In the genomic region with DNA sequence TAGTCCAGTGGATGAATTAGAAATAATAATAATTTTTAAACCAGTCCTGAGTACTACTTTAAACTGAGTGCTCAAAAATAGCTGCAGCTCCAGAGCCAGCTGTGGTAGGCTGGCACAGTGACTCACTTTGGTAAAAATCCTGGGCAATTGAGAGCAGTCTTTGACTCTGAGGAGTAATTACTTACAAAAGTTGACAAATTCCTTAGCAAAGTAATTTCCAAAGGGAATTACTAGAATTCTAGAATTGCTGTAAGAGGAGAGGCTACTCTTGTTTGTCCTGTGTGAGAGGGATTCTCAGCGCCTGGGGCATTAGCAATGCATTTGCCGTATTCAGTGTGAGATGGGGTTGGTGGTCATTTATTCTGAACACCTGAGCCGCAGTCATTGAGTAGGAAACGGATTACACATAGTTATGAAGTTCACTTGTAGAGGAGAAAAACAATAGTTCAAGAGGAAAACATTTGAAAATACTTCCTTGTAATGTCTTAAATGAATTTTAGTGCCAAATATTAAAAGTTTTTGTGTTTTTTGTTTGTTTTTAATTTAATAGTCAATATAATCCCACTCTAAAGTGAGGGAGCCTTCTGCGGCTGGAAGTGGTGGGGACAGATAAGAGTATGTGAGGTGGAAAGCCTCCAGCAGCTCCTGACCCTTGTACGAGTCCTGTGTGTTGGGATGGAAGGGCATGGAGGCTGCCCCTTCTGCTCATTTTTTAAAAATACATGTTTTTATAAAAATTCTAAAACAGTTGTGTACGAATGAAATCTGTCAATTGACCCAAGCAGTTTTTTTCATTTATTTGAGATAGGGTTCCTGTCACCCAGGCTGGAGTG, we compare ENCODE assay signal across 16 cellular contexts. TPM values are rescaled to one million over a fixed set of nuclear protein-coding genes. Genes with fewer than 3 reads are reported as not detected.
DNase-seq lines count a peak whose midpoint lies in the region; ATAC-seq lines count a peak whose summit lies in the region.
"Had no signal": no experiment of that assay in that cellular context is flagged by ENCODE, and none has a peak within 500 bp of the region (broad histone marks: within the 10 kb centered on the region; RNA-seq: fewer than 3 reads in every experiment).

No MANE protein-coding gene starts in this region.

- no peak for ATAC-seq in aorta (ENCODE audit: low FRiP score)
- no peak for ATAC-seq in HG03097 (IDR thresholded peaks at IDR 0.05; ENCODE audit: low FRiP score, unreplicated experiment)

- no peaks in the 10 kb centered on the region for H3K27me3 ChIP-seq in aorta (ENCODE audit: control insufficient read depth in 1 of 2, insufficient read depth in 2 of 2, low read length in 1 of 2)

- H3K36me3 ChIP-seq in aorta (ENCODE audit: control insufficient read depth in 1 of 2, insufficient read depth in 2 of 2, low read length in 1 of 2) = peaks cover 0 to 13% of the 10 kb centered on the region in 2 donors

- peak overlapping the region; percentile 33 to 69 for H3K27ac ChIP-seq in aorta (ENCODE audit: low read depth in 1 of 2, low read length in 2 of 2)
- H3K27ac ChIP-seq: C4-2B had no signal

- intact Hi-C loops in aorta (cut with DNase I) = no loop called here

- H3K4me3 ChIP-seq in aorta (ENCODE audit: low read length in 2 of 2) = no peak overlapping the region

- peak; percentile 21 for DNase-seq in activated CD8-positive, alpha-beta memory T cell treated with anti-CD3 and anti-CD28 coated beads for 24 hours
- DNase-seq in activated CD8-positive, alpha-beta memory T cell treated with anti-CD3 and anti-CD28 coated beads, Interleukin-2, amount 50 U/mL, for 48 hours = no peak
- DNase-seq in astrocyte of the hippocampus (ENCODE audit: low read depth, low spot score) (peak; percentile 52), myocyte (ENCODE audit: low read depth) (peak; percentile 51), aorta (no peak), NCI-H187 treated with DMSO at 0.1 percent for 48 hours (lab: John Stamatoyannopoulos, UW) (no peak), AG20443 (ENCODE audit: low spot score) (no peak)
- DNase-seq: 8988T, DMS53, NCI-H1436, NCI-H2107, NCI-H345, NCI-H526 treated with DMSO at 0.1 percent for 48 hours, OCI-M1 had no signal

- peaks cover 2 to 8% of the 10 kb centered on the region in 2 donors for H3K4me1 ChIP-seq in aorta (ENCODE audit: control insufficient read depth in 1 of 2, insufficient read depth in 2 of 2, low read length in 2 of 2)

- 12 to 17% methylated on average over 7 of the region's 7 CpGs for WGBS in aorta, 2 donors

- no peaks in the 10 kb centered on the region for H3K9me3 ChIP-seq in aorta (ENCODE audit: control insufficient read depth, low read length)

RNA-seq across cellular contexts. Expression of gene EID3, which starts 41.9 kb away (rescaled TPM):
- 0.88 and 1.7 TPM in 2 replicates for total RNA-seq in myocyte
- polyA plus RNA-seq in myocyte (2012) = 1.1 TPM
- total RNA-seq in aorta = 1 to 10 TPM; 8.5 to 8.6 TPM
- 1 to 10 TPM; 2.1 to 6.8 TPM for polyA plus RNA-seq in aorta

Comparison
In these comparisons a context has a peak if more than half of its experiments do, and no peak if none do; other contexts are left out.
1. DNase-seq: peak in activated CD8-positive, alpha-beta memory T cell treated with anti-CD3 and anti-CD28 coated beads for 24 hours (single experiment), astrocyte of the hippocampus (single experiment) and myocyte (single experiment); none in activated CD8-positive, alpha-beta memory T cell treated with anti-CD3 and anti-CD28 coated beads, Interleukin-2, amount 50 U/mL, for 48 hours (single experiment), aorta (0 of 2), NCI-H187 treated with DMSO at 0.1 percent for 48 hours (single experiment) and AG20443 (single experiment).